In genomic region chr3:24288538-24289236, GRCh38 we compare ENCODE assay signal across 17 cellular contexts.
DNase-seq lines count a peak whose midpoint lies in the region; ATAC-seq and TF ChIP-seq lines count a peak whose summit lies in the region.
"Had no signal": no experiment of that assay in that cellular context is flagged by ENCODE, and none has a peak within 500 bp of the region (broad histone marks: within the 10 kb centered on the region; RNA-seq: fewer than 3 reads in every experiment).

No MANE protein-coding gene starts in this region.

- no peak for TF ChIP-seq CTCF in astrocyte of the cerebellum (IDR thresholded peaks at IDR 0.05; ENCODE audit: low read depth, low read length, missing control alignments)
- TF ChIP-seq CTCF in transverse colon (IDR thresholded peaks at IDR 0.05): no peak

- WGBS in transverse colon (ENCODE audit: low coverage in 1 of 2), 2 donors: 59 to 61% methylated on average over 7 to 8 of the region's 8 CpGs

- H3K27me3 ChIP-seq in transverse colon: no peaks in the 10 kb centered on the region
- H3K27me3 ChIP-seq: adrenal gland had no signal

- H3K36me3 ChIP-seq in transverse colon: no peaks in the 10 kb centered on the region
- H3K36me3 ChIP-seq: adrenal gland had no signal

- no peaks in the 10 kb centered on the region for H3K9me3 ChIP-seq in transverse colon
- H3K9me3 ChIP-seq: adrenal gland had no signal

- DNase-seq in astrocyte of the cerebellum (ENCODE audit: low read depth) (peak; percentile 68), globus pallidus (ENCODE audit: low spot score) (peak; percentile 92), nucleus accumbens (lab: John Stamatoyannopoulos, UW) (peak in 51 of 56 donors; percentile 5 to 87 (median 46)), transverse colon (peak; percentile 11), activated T-cell treated with anti-CD3 and anti-CD28 coated beads for 4 hours (no peak), T-helper 2 cell (no peak)
- DNase-seq: activated CD4-positive, alpha-beta T cell treated with anti-CD3 and anti-CD28 coated beads for 1 hour; activated T-cell treated with anti-CD3 and anti-CD28 coated beads, Interleukin-2, amount 50 U/mL, for 1 hour; adrenal gland; CD8-positive, alpha-beta memory T cell; effector CD8-positive, alpha-beta T cell; GOT3; mammary epithelial cell; stimulated activated CD4-positive, alpha-beta T cell treated with anti-CD3 and anti-CD28 coated beads, Interleukin-2, amount 100 ng/mL, for 48 hours; stimulated activated naive CD4-positive, alpha-beta T cell; T-cell had no signal

- no peak for TF ChIP-seq EP300 in transverse colon (IDR thresholded peaks at IDR 0.05; ENCODE audit: low read depth)

- H3K4me1 ChIP-seq in transverse colon: peaks cover 0 to 33% (median 12%) of the 10 kb centered on the region in 4 donors
- H3K4me1 ChIP-seq: adrenal gland had no signal

- intact Hi-C loops in transverse colon (cut with DNase I; ENCODE audit: low total_unique reads): loop anchor here (2.0 kb wide), 1 partner anchor 24 kb away; no protein-coding TSS in a partner anchor

- H3K27ac ChIP-seq in transverse colon: peak overlapping the region; percentile 54 to 76 (median 66)
- H3K27ac ChIP-seq: adrenal gland had no signal

- TF ChIP-seq POLR2A in transverse colon (IDR thresholded peaks at IDR 0.05): no peak

- H3K4me3 ChIP-seq in astrocyte of the cerebellum (ENCODE audit: low read depth, low read length) (no peak overlapping the region), transverse colon (no peak overlapping the region)
- H3K4me3 ChIP-seq: adrenal gland had no signal

- in situ Hi-C loops in astrocyte of the cerebellum (cut with HindIII; ENCODE audit: low sequenced_read_pairs) (no loop called here), transverse colon (cut with MboI; ENCODE audit: low pct_ligation_motif_present in 1 of 4, low pct_unique_long_range_greater_than_20kb in 1 of 4, low sequenced_read_pairs in 3 of 4) (no loop called here)

- ATAC-seq in HG03342 (IDR thresholded peaks at IDR 0.05; ENCODE audit: unreplicated experiment): no peak
- ATAC-seq: T-cell had no signal

Comparison
In these comparisons a context has a peak if more than half of its experiments do, and no peak if none do; other contexts are left out.
1. DNase-seq: peak in astrocyte of the cerebellum (single experiment), globus pallidus (single experiment), nucleus accumbens (51 of 56) and transverse colon (single experiment); none in activated T-cell treated with anti-CD3 and anti-CD28 coated beads for 4 hours (single experiment) and T-helper 2 cell (0 of 5).